Comparison of ENCODE assay signal across 27 cellular contexts in genomic region chr12:124105546-124105945, GRCh38.
DNase-seq lines count a peak whose midpoint lies in the region; ATAC-seq, FAIRE-seq and TF ChIP-seq lines count a peak whose summit lies in the region.
"Had no signal": no experiment of that assay in that cellular context is flagged by ENCODE, and none has a peak within 500 bp of the region (broad histone marks: within the 10 kb centered on the region; RNA-seq: fewer than 3 reads in every experiment).

No MANE protein-coding gene starts in this region.

- DNase-seq in GM23338 (ENCODE audit: low spot score) (no peak), K562 (ENCODE audit: extremely low read depth in 1 of 4, low spot score in 3 of 4) (no peak), neuronal stem cell (ENCODE audit: low spot score) (no peak), SKM-1 treated with dmso at 0.1 percent for 144 hours (lab: John Stamatoyannopoulos, UW; ENCODE audit: unreplicated experiment) (no peak), mesenchymal stem cell (no peak)
- DNase-seq in activated naive CD8-positive, alpha-beta T cell treated with anti-CD3 and anti-CD28 coated beads, Interleukin-2, amount 50 U/mL, for 24 hours = no peak
- DNase-seq: 8988T; ACHN; BE2C; C1 segment of cervical spinal cord; CD4-positive, alpha-beta memory T cell; CD4-positive, CD25-positive, alpha-beta regulatory T cell; CD8-positive, alpha-beta memory T cell; COR-L47; DMS 273 treated with DMSO at 0.1 percent for 48 hours; DMS153; DMS53; DMS79; DND-41; EL; GDM1 had no signal

- intact Hi-C loops in K562 (cut with micrococcal nuclease) = no loop called here

- no peaks in the 10 kb centered on the region for H3K79me1 ChIP-seq in neuronal stem cell (ENCODE audit: low read depth, low read length)
- H3K79me1 ChIP-seq in mesenchymal stem cell (replicated peaks; ENCODE audit: low read length, poor library complexity, severe bottlenecking) = no peaks in the 10 kb centered on the region

- no TSS peak for BruUV-seq in K562 (replicated peaks; lab: Mats Ljungman, UMichigan)

- no peak overlapping the region for H3K4me3 ChIP-seq in GM23338
- H3K4me3 ChIP-seq in K562 = peak overlapping the region; percentile 3; the same call in 1 of the 2 replicates
- H3K4me3 ChIP-seq in neuronal stem cell (ENCODE audit: low read length in 2 of 2) = no peak overlapping the region
- no peak overlapping the region for H3K4me3 ChIP-seq in mesenchymal stem cell (ENCODE audit: insufficient read depth in 1 of 2, low read depth in 1 of 2, low read length in 2 of 2)
- H3K4me3 ChIP-seq: BLaER1, GM12878 had no signal

- H3K4me1 ChIP-seq in GM23338 (ENCODE audit: insufficient read depth) (peaks cover 6% of the 10 kb centered on the region), K562 (replicated peaks in 1 of 2; ENCODE audit: control insufficient read depth in 2 of 2, insufficient read depth in 2 of 2, low read length in 2 of 2) (no peaks in the 10 kb centered on the region; a peak in 1 of 5 replicates), neuronal stem cell (ENCODE audit: control insufficient read depth in 2 of 2, insufficient read depth in 1 of 2, low read depth in 1 of 2, low read length in 2 of 2) (peaks cover 0 to 3% of the 10 kb centered on the region in 2 donors), mesenchymal stem cell (ENCODE audit: control insufficient read depth, insufficient read depth, low read depth, low read length) (no peaks in the 10 kb centered on the region)

- H3K27me3 ChIP-seq in GM23338 (ENCODE audit: insufficient read depth) = no peaks in the 10 kb centered on the region
- H3K27me3 ChIP-seq in K562 (ENCODE audit: control insufficient read depth in 2 of 2, insufficient read depth in 2 of 2, low read length in 2 of 2) = peaks cover 5 to 21% of the 10 kb centered on the region in 2 experiments; a peak in 3 of 5 replicates
- H3K27me3 ChIP-seq in neuronal stem cell (ENCODE audit: control insufficient read depth in 3 of 3, insufficient read depth in 3 of 3, low read depth in 1 of 3, low read length in 3 of 3) = no peaks in the 10 kb centered on the region
- no peaks in the 10 kb centered on the region for H3K27me3 ChIP-seq in mesenchymal stem cell (ENCODE audit: control insufficient read depth in 1 of 2, insufficient read depth in 1 of 2, low read length in 2 of 2)
- H3K27me3 ChIP-seq: BE2C, BLaER1 had no signal

- H3K79me2 ChIP-seq in GM23338 (replicated peaks; ENCODE audit: insufficient read depth) (no peaks in the 10 kb centered on the region), K562 (ENCODE audit: control insufficient read depth, insufficient read depth, low read length) (no peaks in the 10 kb centered on the region)

- WGBS in K562 (ENCODE audit: insufficient coverage, low coverage, missing lambda C conversion rate) = 16% methylated on average over 14 of the region's 14 CpGs
- no CpG with 5 or more reads among the region's 14 CpGs for WGBS in neuronal stem cell (ENCODE audit: extremely low coverage in 2 of 2, insufficient read length in 2 of 2, insufficient replicate concordance in 1 of 2), 2 donors
- WGBS in mesenchymal stem cell = 89% methylated on average over 14 of the region's 14 CpGs

- H3K14ac ChIP-seq in neuronal stem cell (ENCODE audit: low read length) (no peak overlapping the region), mesenchymal stem cell (ENCODE audit: low read length in 2 of 2) (no peak overlapping the region)

- no peak overlapping the region for H2BK15ac ChIP-seq in neuronal stem cell (ENCODE audit: low read length)
- no peak overlapping the region for H2BK15ac ChIP-seq in mesenchymal stem cell (ENCODE audit: low read depth, poor library complexity, severe bottlenecking)

- no peak overlapping the region for H3K4me3 Mint-ChIP-seq in GM23338
- H3K4me3 Mint-ChIP-seq in activated naive CD8-positive, alpha-beta T cell treated with anti-CD3 and anti-CD28 coated beads, Interleukin-2, amount 50 U/mL, for 24 hours = no peak overlapping the region
- H3K4me3 Mint-ChIP-seq: CD14-positive monocyte; CD4-positive, alpha-beta memory T cell; CD4-positive, CD25-positive, alpha-beta regulatory T cell; CD8-positive, alpha-beta memory T cell had no signal

- H3K9me2 ChIP-seq in GM23338 (ENCODE audit: insufficient read depth) = no peaks in the 10 kb centered on the region

- in situ Hi-C loops in K562 (cut with MboI) = no loop called here

- H3K27ac Mint-ChIP-seq in GM23338 = no peak overlapping the region
- H3K27ac Mint-ChIP-seq in activated naive CD8-positive, alpha-beta T cell treated with anti-CD3 and anti-CD28 coated beads, Interleukin-2, amount 50 U/mL, for 24 hours = no peak overlapping the region
- H3K27ac Mint-ChIP-seq: CD14-positive monocyte; CD4-positive, alpha-beta memory T cell; CD4-positive, CD25-positive, alpha-beta regulatory T cell; CD8-positive, alpha-beta memory T cell had no signal

- H3K9me1 ChIP-seq in K562 (ENCODE audit: control insufficient read depth, insufficient read depth, low read length) = no peaks in the 10 kb centered on the region

- H3K23ac ChIP-seq in neuronal stem cell (ENCODE audit: low read depth, low read length, poor library complexity) (no peak overlapping the region), mesenchymal stem cell (ENCODE audit: low read length in 2 of 2) (no peak overlapping the region)

- H3K27ac ChIP-seq in GM23338 (ENCODE audit: low read depth) (no peak overlapping the region), K562 (ENCODE audit: extremely low read depth, low read depth, low read length) (no peak overlapping the region), neuronal stem cell (replicated peaks; ENCODE audit: low read length) (no peak overlapping the region), mesenchymal stem cell (ENCODE audit: low read length, poor library complexity, severe bottlenecking) (no peak overlapping the region)
- H3K27ac ChIP-seq: BLaER1 had no signal

- H2BK5ac ChIP-seq in neuronal stem cell (ENCODE audit: low read length) = no peak overlapping the region
- no peak overlapping the region for H2BK5ac ChIP-seq in mesenchymal stem cell (ENCODE audit: low read depth, low read length, poor library complexity, severe bottlenecking)

- H4K91ac ChIP-seq in neuronal stem cell (ENCODE audit: low read depth, low read length, poor library complexity) (no peak overlapping the region), mesenchymal stem cell (ENCODE audit: low read length) (no peak overlapping the region)

- H3K4me1 Mint-ChIP-seq in GM23338 = peaks cover 17% of the 10 kb centered on the region
- no peaks in the 10 kb centered on the region for H3K4me1 Mint-ChIP-seq in activated naive CD8-positive, alpha-beta T cell treated with anti-CD3 and anti-CD28 coated beads, Interleukin-2, amount 50 U/mL, for 24 hours
- H3K4me1 Mint-ChIP-seq: CD4-positive, alpha-beta memory T cell; CD4-positive, CD25-positive, alpha-beta regulatory T cell had no signal

- H3K9me3 Mint-ChIP-seq in GM23338 = peaks cover 30% of the 10 kb centered on the region
- peaks cover 3% of the 10 kb centered on the region for H3K9me3 Mint-ChIP-seq in activated naive CD8-positive, alpha-beta T cell treated with anti-CD3 and anti-CD28 coated beads, Interleukin-2, amount 50 U/mL, for 24 hours

- H3F3A ChIP-seq in GM23338 (replicated peaks; ENCODE audit: low read depth) = no peaks in the 10 kb centered on the region

- H2AK5ac ChIP-seq in neuronal stem cell (ENCODE audit: low read depth, low read length) = no peak overlapping the region
- H2AK5ac ChIP-seq in mesenchymal stem cell (ENCODE audit: low read length, severe bottlenecking) = no peak overlapping the region

- no peak overlapping the region for H4K8ac ChIP-seq in neuronal stem cell (ENCODE audit: low read depth, low read length)
- H4K8ac ChIP-seq in mesenchymal stem cell (ENCODE audit: low read length) = no peak overlapping the region

- H3K18ac ChIP-seq in neuronal stem cell (ENCODE audit: low read length) (peak overlapping the region; percentile 5), mesenchymal stem cell (ENCODE audit: low read depth in 1 of 2, low read length in 2 of 2) (no peak overlapping the region)

- no peak for FAIRE-seq in K562 (lab: Jason Lieb, UNC)
- FAIRE-seq: A204.1, GM12878, GM12892, GM18507 had no signal

- H3K36me3 ChIP-seq in GM23338 (ENCODE audit: insufficient read depth) (no peaks in the 10 kb centered on the region; the same call in 1 of the 2 replicates), K562 (ENCODE audit: control insufficient read depth, insufficient read depth, low read length) (no peaks in the 10 kb centered on the region), neuronal stem cell (replicated peaks in 1 of 2; ENCODE audit: control insufficient read depth in 2 of 2, insufficient read depth in 2 of 2, low read length in 2 of 2) (no peaks in the 10 kb centered on the region), mesenchymal stem cell (ENCODE audit: control insufficient read depth in 1 of 2, insufficient read depth in 2 of 2, low read depth in 1 of 2, low read length in 2 of 2) (no peaks in the 10 kb centered on the region)
- H3K36me3 ChIP-seq: BE2C, BLaER1 had no signal

- TF ChIP-seq CTCF in GM23338 (conservative IDR thresholded peaks at IDR 0.05; ENCODE audit: low read depth in 2 of 2) = no peak
- no peak for TF ChIP-seq CTCF in K562 (IDR thresholded peaks at IDR 0.05 in 2 of 3, conservative IDR thresholded peaks at IDR 0.05 in 1 of 3; ENCODE audit: insufficient read depth in 2 of 3, low read depth in 1 of 3, low read length in 3 of 3)

- no peak for TF ChIP-seq EP300 in K562 (IDR thresholded peaks at IDR 0.05; ENCODE audit: low read length)

- H2BK120ac ChIP-seq in neuronal stem cell (ENCODE audit: low read depth, low read length) = no peak overlapping the region
- no peak overlapping the region for H2BK120ac ChIP-seq in mesenchymal stem cell (ENCODE audit: low read depth, low read length)

- no peak for TF ChIP-seq RAD21 in K562 (CRISPR knock-in tag; conservative IDR thresholded peaks at IDR 0.05 in 1 of 2, IDR thresholded peaks at IDR 0.05 in 1 of 2)

- H2AFZ ChIP-seq in GM23338 (0 out of 2 replicates have a peak overlapping the region, but pooled peaks have one; percentile 59), K562 (ENCODE audit: low read depth, low read length) (peak overlapping the region; percentile 88), neuronal stem cell (ENCODE audit: low read length) (no peak overlapping the region), mesenchymal stem cell (ENCODE audit: low read depth, low read length) (no peak overlapping the region)

- H3K36me3 Mint-ChIP-seq in GM23338 (ENCODE audit: low read depth) = peaks cover 15% of the 10 kb centered on the region
- no peaks in the 10 kb centered on the region for H3K36me3 Mint-ChIP-seq in activated naive CD8-positive, alpha-beta T cell treated with anti-CD3 and anti-CD28 coated beads, Interleukin-2, amount 50 U/mL, for 24 hours (ENCODE audit: low read depth)
- H3K36me3 Mint-ChIP-seq: CD14-positive monocyte; CD4-positive, alpha-beta memory T cell; CD4-positive, CD25-positive, alpha-beta regulatory T cell; CD8-positive, alpha-beta memory T cell had no signal

- H3K9ac ChIP-seq in K562 (ENCODE audit: insufficient read depth in 1 of 2, low read depth in 2 of 2, low read length in 2 of 2) (no peak overlapping the region; a peak in 1 of 4 replicates), neuronal stem cell (ENCODE audit: low read depth, low read length, poor library complexity) (no peak overlapping the region), mesenchymal stem cell (ENCODE audit: low read length) (no peak overlapping the region)
- H3K9ac ChIP-seq: BLaER1 had no signal

- ATAC-seq in GM23338 (no peak), K562 (no peak)
- ATAC-seq in activated naive CD8-positive, alpha-beta T cell treated with anti-CD3 and anti-CD28 coated beads, Interleukin-2, amount 50 U/mL, for 24 hours = no peak
- ATAC-seq: GM12878 had no signal

- H3K4me2 ChIP-seq in GM23338 (no peak overlapping the region), K562 (ENCODE audit: insufficient read depth, low read length) (peak overlapping the region; percentile 55), neuronal stem cell (ENCODE audit: insufficient read depth, low read length, poor library complexity, severe bottlenecking) (no peak overlapping the region), mesenchymal stem cell (ENCODE audit: low read length, poor library complexity, severe bottlenecking) (no peak overlapping the region)
- H3K4me2 ChIP-seq: BLaER1 had no signal

- POLR2A ChIA-PET in K562 (lab: Yijun Ruan, JAX) = interaction anchor here (1.5 kb wide), 1 partner anchor 85 kb away, joined by 3 read pairs; no protein-coding TSS in a partner anchor

- CTCF ChIA-PET in K562 (lab: Yijun Ruan, JAX; ENCODE audit: low intra/inter-chr PET ratio) = no interaction called here

- H3K4ac ChIP-seq in neuronal stem cell (ENCODE audit: low read length) (no peak overlapping the region), mesenchymal stem cell (ENCODE audit: low read depth in 1 of 2, low read length in 2 of 2) (no peak overlapping the region)

- no peak overlapping the region for H2BK12ac ChIP-seq in neuronal stem cell (ENCODE audit: low read length)
- H2BK12ac ChIP-seq in mesenchymal stem cell (ENCODE audit: low read length in 2 of 2) = no peak overlapping the region

- H4K20me1 ChIP-seq in GM23338 (replicated peaks; ENCODE audit: insufficient read depth) = no peaks in the 10 kb centered on the region
- no peaks in the 10 kb centered on the region for H4K20me1 ChIP-seq in K562 (replicated peaks; ENCODE audit: control insufficient read depth, insufficient read depth, low read length)
- H4K20me1 ChIP-seq: BLaER1 had no signal

- peaks cover 8% of the 10 kb centered on the region for H3K27me3 Mint-ChIP-seq in GM23338 (ENCODE audit: insufficient read depth, low read depth, poor library complexity)
- H3K27me3 Mint-ChIP-seq in activated naive CD8-positive, alpha-beta T cell treated with anti-CD3 and anti-CD28 coated beads, Interleukin-2, amount 50 U/mL, for 24 hours = peaks cover 2% of the 10 kb centered on the region

- TF ChIP-seq POLR2A in K562 (conservative IDR thresholded peaks at IDR 0.05) = no peak

- H3K9me3 ChIP-seq in K562 (replicated peaks; ENCODE audit: control insufficient read depth, insufficient read depth, low read depth, low read length) (no peaks in the 10 kb centered on the region; the same call in 1 of the 2 replicates), neuronal stem cell (replicated peaks in 1 of 2; ENCODE audit: control insufficient read depth in 2 of 2, insufficient read depth in 1 of 2, low read depth in 1 of 2, low read length in 2 of 2) (peaks cover 0 to 11% of the 10 kb centered on the region in 2 donors), mesenchymal stem cell (ENCODE audit: control insufficient read depth, low read length) (no peaks in the 10 kb centered on the region)
- H3K9me3 ChIP-seq: BE2C had no signal

Comparison
In these comparisons a context has a peak if more than half of its experiments do, and no peak if none do; other contexts are left out.
1. H2AFZ ChIP-seq: peak in GM23338 (single experiment) and K562 (single experiment); none in neuronal stem cell (single experiment) and mesenchymal stem cell (single experiment).